32 cellular contexts compared by ENCODE assay signal in genomic region chr9:81893929-81894328, GRCh38. TPM values are rescaled to one million over a fixed set of nuclear protein-coding genes. Genes with fewer than 3 reads are reported as not detected.
DNase-seq lines count a peak whose midpoint lies in the region; ATAC-seq, FAIRE-seq and TF ChIP-seq lines count a peak whose summit lies in the region.
"Had no signal": no experiment of that assay in that cellular context is flagged by ENCODE, and none has a peak within 500 bp of the region (broad histone marks: within the 10 kb centered on the region; RNA-seq: fewer than 3 reads in every experiment).

No MANE protein-coding gene starts in this region.

- WGBS in mesenchymal stem cell, result 53% methylated on average over 1 of the region's 3 CpGs

- no peak overlapping the region for H2BK12ac ChIP-seq in mesenchymal stem cell (ENCODE audit: low read length in 2 of 2)

- H3K79me1 ChIP-seq in mesenchymal stem cell (replicated peaks; ENCODE audit: low read length, poor library complexity, severe bottlenecking), result no peaks in the 10 kb centered on the region

- ATAC-seq in activated T-cell treated with anti-CD3 and anti-CD28 coated beads, Interleukin-2, amount 50 U/mL, for 72 hours (replicated peaks in 1 of 2), result no peak
- ATAC-seq in GM19467 (IDR thresholded peaks at IDR 0.05; ENCODE audit: unreplicated experiment), result no peak
- ATAC-seq: GM12878, HepG2, K562 had no signal

- H3K9me3 ChIP-seq in astrocyte (ENCODE audit: insufficient read depth, low read depth, low read length) (no peaks in the 10 kb centered on the region), mesenchymal stem cell (ENCODE audit: control insufficient read depth, low read length) (no peaks in the 10 kb centered on the region)
- H3K9me3 ChIP-seq: Caco-2 had no signal

- no peak overlapping the region for H2BK120ac ChIP-seq in mesenchymal stem cell (ENCODE audit: low read depth, low read length)

- H2AFZ ChIP-seq in astrocyte (ENCODE audit: low read depth, low read length) (no peak overlapping the region), mesenchymal stem cell (ENCODE audit: low read depth, low read length) (no peak overlapping the region)

- H3K18ac ChIP-seq in mesenchymal stem cell (ENCODE audit: low read depth in 1 of 2, low read length in 2 of 2), result no peak overlapping the region

- H2BK15ac ChIP-seq in mesenchymal stem cell (ENCODE audit: low read depth, poor library complexity, severe bottlenecking), result no peak overlapping the region

- H3K4me3 Mint-ChIP-seq in astrocyte (ENCODE audit: unreplicated experiment), result no peak overlapping the region
- H3K4me3 Mint-ChIP-seq in activated T-cell treated with anti-CD3 and anti-CD28 coated beads, Interleukin-2, amount 50 U/mL, for 72 hours, result no peak overlapping the region

- no peak overlapping the region for H3K14ac ChIP-seq in mesenchymal stem cell (ENCODE audit: low read length in 2 of 2)

- H3K4me1 Mint-ChIP-seq in astrocyte (ENCODE audit: low read depth, unreplicated experiment), result peaks cover 2% of the 10 kb centered on the region
- no peaks in the 10 kb centered on the region for H3K4me1 Mint-ChIP-seq in activated T-cell treated with anti-CD3 and anti-CD28 coated beads, Interleukin-2, amount 50 U/mL, for 72 hours (ENCODE audit: low read depth)
- H3K4me1 Mint-ChIP-seq: CD4-positive, alpha-beta memory T cell had no signal

- H3K9me3 Mint-ChIP-seq in astrocyte (ENCODE audit: unreplicated experiment), result no peaks in the 10 kb centered on the region
- H3K9me3 Mint-ChIP-seq in activated T-cell treated with anti-CD3 and anti-CD28 coated beads, Interleukin-2, amount 50 U/mL, for 72 hours, result peaks cover 1 to 5% of the 10 kb centered on the region in 2 donors

- H3K4me3 ChIP-seq in astrocyte (ENCODE audit: insufficient read depth, low read depth, low read length) (no peak overlapping the region), mesenchymal stem cell (ENCODE audit: insufficient read depth in 1 of 2, low read depth in 1 of 2, low read length in 2 of 2) (no peak overlapping the region)
- H3K4me3 ChIP-seq: GM12878, K562 had no signal

- no peak overlapping the region for H3K23ac ChIP-seq in mesenchymal stem cell (ENCODE audit: low read length in 2 of 2)

- no peak overlapping the region for H2BK5ac ChIP-seq in mesenchymal stem cell (ENCODE audit: low read depth, low read length, poor library complexity, severe bottlenecking)

- no peaks in the 10 kb centered on the region for H3K27me3 Mint-ChIP-seq in astrocyte (ENCODE audit: low read depth, unreplicated experiment)
- H3K27me3 Mint-ChIP-seq in activated T-cell treated with anti-CD3 and anti-CD28 coated beads, Interleukin-2, amount 50 U/mL, for 72 hours (ENCODE audit: low read depth), result no peaks in the 10 kb centered on the region
- H3K27me3 Mint-ChIP-seq: CD4-positive, alpha-beta memory T cell had no signal

- no peak overlapping the region for H3K4ac ChIP-seq in mesenchymal stem cell (ENCODE audit: low read depth in 1 of 2, low read length in 2 of 2)

- H3K27ac ChIP-seq in astrocyte (ENCODE audit: low read depth, low read length), result no peak overlapping the region
- no peak overlapping the region for H3K27ac ChIP-seq in mesenchymal stem cell (ENCODE audit: low read length, poor library complexity, severe bottlenecking)
- H3K27ac ChIP-seq: 22Rv1, RWPE1 had no signal

- no peaks in the 10 kb centered on the region for H3K36me3 Mint-ChIP-seq in astrocyte (ENCODE audit: low read depth, unreplicated experiment)
- no peaks in the 10 kb centered on the region for H3K36me3 Mint-ChIP-seq in activated T-cell treated with anti-CD3 and anti-CD28 coated beads, Interleukin-2, amount 50 U/mL, for 72 hours (ENCODE audit: insufficient read depth in 2 of 2)

- H4K8ac ChIP-seq in mesenchymal stem cell (ENCODE audit: low read length), result no peak overlapping the region

- no peak overlapping the region for H4K91ac ChIP-seq in mesenchymal stem cell (ENCODE audit: low read length)

- DNase-seq in NCI-H2227 (lab: John Stamatoyannopoulos, UW; ENCODE audit: unreplicated experiment), result peak; percentile 16
- DNase-seq in NCI-H2227 treated with DMSO at 0.1 percent for 48 hours (lab: John Stamatoyannopoulos, UW), result no peak
- DNase-seq in astrocyte (ENCODE audit: low read depth), result peak; percentile 41
- DNase-seq in mesenchymal stem cell, result peak; percentile 26
- no peak for DNase-seq in activated T-cell treated with anti-CD3 and anti-CD28 coated beads, Interleukin-2, amount 50 U/mL, for 72 hours
- no peak for DNase-seq in stimulated activated CD4-positive, alpha-beta T cell treated with anti-CD3 and anti-CD28 coated beads, Interleukin-1b, Interleukin-23, amount 100 ng/mL, for 48 hours
- DNase-seq in activated naive CD4-positive, alpha-beta T cell treated with Interleukin-2 at 50 U/mL for 16 hours, result no peak
- DNase-seq: ACHN; C1 segment of cervical spinal cord; Caco-2; CD4-positive, alpha-beta memory T cell; EL; GDM1; Kasumi-1; MV-4-11; NCI-H1105; NCI-H1436 treated with DMSO at 0.1 percent for 48 hours; NCI-H187 treated with DMSO at 0.1 percent for 48 hours; NCI-H2107; NCI-H526 treated with DMSO at 0.1 percent for 48 hours; SHP77 had no signal

- no peak overlapping the region for H3K27ac Mint-ChIP-seq in astrocyte (ENCODE audit: unreplicated experiment)
- H3K27ac Mint-ChIP-seq in activated T-cell treated with anti-CD3 and anti-CD28 coated beads, Interleukin-2, amount 50 U/mL, for 72 hours, result no peak overlapping the region
- H3K27ac Mint-ChIP-seq: CD4-positive, alpha-beta memory T cell had no signal

- H3K9ac ChIP-seq in astrocyte (ENCODE audit: low read length), result no peak overlapping the region
- no peak overlapping the region for H3K9ac ChIP-seq in mesenchymal stem cell (ENCODE audit: low read length)

- no peak for TF ChIP-seq CTCF in astrocyte (IDR thresholded peaks at IDR 0.05; ENCODE audit: insufficient read depth, low read depth, low read length)

- FAIRE-seq in astrocyte (lab: Jason Lieb, UNC), result no peak
- FAIRE-seq: GM12878, H54, HepG2, K562 had no signal

- no peak overlapping the region for H3K4me2 ChIP-seq in astrocyte (ENCODE audit: low read length)
- no peak overlapping the region for H3K4me2 ChIP-seq in mesenchymal stem cell (ENCODE audit: low read length, poor library complexity, severe bottlenecking)

- H3K36me3 ChIP-seq in astrocyte (ENCODE audit: insufficient read depth, low read length), result no peaks in the 10 kb centered on the region
- no peaks in the 10 kb centered on the region for H3K36me3 ChIP-seq in mesenchymal stem cell (ENCODE audit: control insufficient read depth in 1 of 2, insufficient read depth in 2 of 2, low read depth in 1 of 2, low read length in 2 of 2)

- no peak overlapping the region for H2AK5ac ChIP-seq in mesenchymal stem cell (ENCODE audit: low read length, severe bottlenecking)

- H3K79me2 ChIP-seq in astrocyte (ENCODE audit: insufficient read depth, low read length), result no peaks in the 10 kb centered on the region

- H3K27me3 ChIP-seq in astrocyte (ENCODE audit: insufficient read depth, low read length) (no peaks in the 10 kb centered on the region), mesenchymal stem cell (ENCODE audit: control insufficient read depth in 1 of 2, insufficient read depth in 1 of 2, low read length in 2 of 2) (no peaks in the 10 kb centered on the region)

- no peaks in the 10 kb centered on the region for H4K20me1 ChIP-seq in astrocyte (ENCODE audit: insufficient read depth, low read length)

- H3K4me1 ChIP-seq in astrocyte (ENCODE audit: insufficient read depth, low read length), result no peaks in the 10 kb centered on the region
- H3K4me1 ChIP-seq in mesenchymal stem cell (ENCODE audit: control insufficient read depth, insufficient read depth, low read depth, low read length), result no peaks in the 10 kb centered on the region
- H3K4me1 ChIP-seq: Caco-2 had no signal

RNA-seq across cellular contexts. Expression of gene SPATA31D4, which starts 34.3 kb away (rescaled TPM):
- not detected in 2 replicates for total RNA-seq in astrocyte
- polyA plus RNA-seq in mesenchymal stem cell (2013, experiment 1 of 2), result not detected
- polyA plus RNA-seq in mesenchymal stem cell (2013, experiment 2 of 2), result not detected
- total RNA-seq in activated T-cell treated with anti-CD3 and anti-CD28 coated beads, Interleukin-2, amount 50 U/mL, for 72 hours, result not detected
- total RNA-seq: Caco-2; CD4-positive, alpha-beta memory T cell; GM12878; HepG2; HT1080; K562; MCF 10A; NCI-H460; SK-MEL-5 had no signal
- polyA plus RNA-seq: CD4-positive, alpha-beta memory T cell; GM12878; HepG2; K562 had no signal

RNA-seq across cellular contexts. Expression of gene SPATA31D3, which starts 49.4 kb away (rescaled TPM):
- total RNA-seq in astrocyte, result not detected in 2 replicates
- not detected for polyA plus RNA-seq in mesenchymal stem cell (2013, experiment 1 of 2)
- polyA plus RNA-seq in mesenchymal stem cell (2013, experiment 2 of 2), result not detected
- not detected for total RNA-seq in activated T-cell treated with anti-CD3 and anti-CD28 coated beads, Interleukin-2, amount 50 U/mL, for 72 hours
- total RNA-seq: Caco-2; CD4-positive, alpha-beta memory T cell; GM12878; HepG2; HT1080; K562; MCF 10A; NCI-H460; SK-MEL-5 had no signal
- polyA plus RNA-seq: CD4-positive, alpha-beta memory T cell; GM12878; HepG2; K562 had no signal

Comparison
In these comparisons a context has a peak if more than half of its experiments do, and no peak if none do; other contexts are left out.
1. DNase-seq: peak in NCI-H2227 (single experiment), astrocyte (single experiment) and mesenchymal stem cell (single experiment); none in NCI-H2227 treated with DMSO at 0.1 percent for 48 hours (single experiment), activated T-cell treated with anti-CD3 and anti-CD28 coated beads, Interleukin-2, amount 50 U/mL, for 72 hours (0 of 2), stimulated activated CD4-positive, alpha-beta T cell treated with anti-CD3 and anti-CD28 coated beads, Interleukin-1b, Interleukin-23, amount 100 ng/mL, for 48 hours (single experiment) and activated naive CD4-positive, alpha-beta T cell treated with Interleukin-2 at 50 U/mL for 16 hours (single experiment).